1 cellular context compared by ENCODE assay signal in the genomic region with DNA sequence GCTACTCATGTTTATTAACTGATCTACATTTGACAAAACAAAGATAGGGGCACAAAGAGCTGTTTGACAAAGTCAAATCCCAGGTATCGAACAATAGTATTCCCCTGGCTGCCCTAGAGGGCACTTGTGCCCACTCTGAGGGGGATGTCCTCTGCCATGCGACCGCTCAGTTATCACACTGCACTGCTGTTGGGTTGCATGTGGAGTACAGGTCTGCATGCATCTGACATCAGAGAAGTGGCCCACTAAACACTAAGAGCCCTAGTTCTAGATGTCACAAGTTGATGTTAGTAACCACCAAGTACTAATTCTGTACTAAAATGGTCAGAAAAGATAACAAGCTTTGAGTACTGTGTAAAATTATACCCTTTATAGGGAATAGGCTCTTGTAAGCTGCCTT.
TF ChIP-seq lines count a peak whose summit lies in the region.

No MANE protein-coding gene starts in this region.

TF ChIP-seq in K562, 482 proteins besides CTCF, POLR2A, EP300 and RAD21:
- TF ChIP-seq, protein P1, sequence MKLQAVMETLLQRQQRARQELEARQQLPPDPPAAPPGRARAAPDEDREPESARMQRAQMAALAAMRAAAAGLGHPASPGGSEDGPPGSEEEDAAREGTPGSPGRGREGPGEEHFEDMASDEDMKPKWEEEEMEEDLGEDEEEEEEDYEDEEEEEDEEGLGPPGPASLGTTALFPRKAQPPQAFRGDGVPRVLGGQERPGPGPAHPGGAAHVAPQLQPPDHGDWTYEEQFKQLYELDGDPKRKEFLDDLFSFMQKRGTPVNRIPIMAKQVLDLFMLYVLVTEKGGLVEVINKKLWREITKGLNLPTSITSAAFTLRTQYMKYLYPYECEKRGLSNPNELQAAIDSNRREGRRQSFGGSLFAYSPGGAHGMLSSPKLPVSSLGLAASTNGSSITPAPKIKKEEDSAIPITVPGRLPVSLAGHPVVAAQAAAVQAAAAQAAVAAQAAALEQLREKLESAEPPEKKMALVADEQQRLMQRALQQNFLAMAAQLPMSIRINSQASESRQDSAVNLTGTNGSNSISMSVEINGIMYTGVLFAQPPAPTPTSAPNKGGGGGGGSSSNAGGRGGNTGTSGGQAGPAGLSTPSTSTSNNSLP (IDR thresholded peaks at IDR 0.05; ENCODE audit: borderline replicate concordance, low read depth, low read length) = no peak
- no peak for TF ChIP-seq CHD4 (IDR thresholded peaks at IDR 0.05; ENCODE audit: insufficient read depth, insufficient replicate concordance, low read depth, low read length, poor library complexity, severe bottlenecking)
- TF ChIP-seq HMBOX1 (IDR thresholded peaks at IDR 0.05) = no peak
- TF ChIP-seq RFX5 (IDR thresholded peaks at IDR 0.05; ENCODE audit: low read depth, low read length) = no peak
- no peak for TF ChIP-seq E2F3 (CRISPR knock-in tag; IDR thresholded peaks at IDR 0.05)
- TF ChIP-seq, protein P2, sequence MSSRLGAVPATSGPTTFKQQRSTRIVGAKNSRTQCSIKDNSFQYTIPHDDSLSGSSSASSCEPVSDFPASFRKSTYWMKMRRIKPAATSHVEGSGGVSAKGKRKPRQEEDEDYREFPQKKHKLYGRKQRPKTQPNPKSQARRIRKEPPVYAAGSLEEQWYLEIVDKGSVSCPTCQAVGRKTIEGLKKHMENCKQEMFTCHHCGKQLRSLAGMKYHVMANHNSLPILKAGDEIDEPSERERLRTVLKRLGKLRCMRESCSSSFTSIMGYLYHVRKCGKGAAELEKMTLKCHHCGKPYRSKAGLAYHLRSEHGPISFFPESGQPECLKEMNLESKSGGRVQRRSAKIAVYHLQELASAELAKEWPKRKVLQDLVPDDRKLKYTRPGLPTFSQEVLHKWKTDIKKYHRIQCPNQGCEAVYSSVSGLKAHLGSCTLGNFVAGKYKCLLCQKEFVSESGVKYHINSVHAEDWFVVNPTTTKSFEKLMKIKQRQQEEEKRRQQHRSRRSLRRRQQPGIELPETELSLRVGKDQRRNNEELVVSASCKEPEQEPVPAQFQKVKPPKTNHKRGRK (tag; IDR thresholded peaks at IDR 0.05) = no peak
- TF ChIP-seq ZSCAN32 (CRISPR knock-in tag; IDR thresholded peaks at IDR 0.05) = no peak
- TF ChIP-seq JUNB (CRISPR knock-in tag; conservative IDR thresholded peaks at IDR 0.05) = no peak
- no peak for TF ChIP-seq NR2C2 (CRISPR knock-in tag; IDR thresholded peaks at IDR 0.05)
- no peak for TF ChIP-seq NR2C2 (tag; IDR thresholded peaks at IDR 0.05)
- no peak for TF ChIP-seq CBFA2T3 (IDR thresholded peaks at IDR 0.05)
- TF ChIP-seq ZBTB2 (IDR thresholded peaks at IDR 0.05) = no peak
- no peak for TF ChIP-seq MIER1 (IDR thresholded peaks at IDR 0.05; ENCODE audit: low read depth)
- no peak for TF ChIP-seq CREB3L1 (IDR thresholded peaks at IDR 0.05; ENCODE audit: borderline replicate concordance, low read depth)
- no peak for TF ChIP-seq RBFOX2 (IDR thresholded peaks at IDR 0.05; ENCODE audit: low read depth, low read length)
- TF ChIP-seq NKRF (IDR thresholded peaks at IDR 0.05; ENCODE audit: borderline replicate concordance) = no peak
- no peak for TF ChIP-seq ZNF197 (CRISPR knock-in tag; IDR thresholded peaks at IDR 0.05; ENCODE audit: low read depth)
- TF ChIP-seq CHD7 (IDR thresholded peaks at IDR 0.05; ENCODE audit: low read depth, low read length) = no peak
- TF ChIP-seq ZNF121 (CRISPR knock-in tag; conservative IDR thresholded peaks at IDR 0.05) = no peak
